ENCODE assay signal across 8 cellular contexts in the genomic region with DNA sequence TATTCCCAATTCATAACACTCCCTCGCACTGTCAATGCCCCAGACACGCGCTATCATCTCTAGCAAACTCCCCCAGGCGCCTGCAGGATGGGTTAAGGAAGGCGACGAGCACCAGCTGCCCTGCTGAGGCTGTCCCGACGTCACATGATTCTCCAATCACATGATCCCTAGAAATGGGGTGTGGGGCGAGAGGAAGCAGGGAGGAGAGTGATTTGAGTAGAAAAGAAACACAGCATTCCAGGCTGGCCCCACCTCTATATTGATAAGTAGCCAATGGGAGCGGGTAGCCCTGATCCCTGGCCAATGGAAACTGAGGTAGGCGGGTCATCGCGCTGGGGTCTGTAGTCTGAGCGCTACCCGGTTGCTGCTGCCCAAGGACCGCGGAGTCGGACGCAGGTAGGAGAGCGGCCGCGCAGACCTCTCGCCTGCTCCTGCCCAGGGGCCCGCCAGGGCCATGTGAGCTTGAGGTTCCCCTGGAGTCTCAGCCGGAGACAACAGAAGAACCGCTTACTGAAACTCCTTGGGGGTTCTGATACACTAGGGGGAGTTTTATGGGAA. TPM values are rescaled to one million over a fixed set of nuclear protein-coding genes. Genes with fewer than 3 reads are reported as not detected.
DNase-seq lines count a peak whose midpoint lies in the region; ATAC-seq and TF ChIP-seq lines count a peak whose summit lies in the region.

A gene (plus strand): TSS at position 364 of the 558 bp plus-strand sequence. CDS start 3,863 bp downstream, outside the sequence.

- peak; percentile 41 for ATAC-seq in GM21367 (IDR thresholded peaks at IDR 0.05; ENCODE audit: unreplicated experiment)
- ATAC-seq in IMR-90 (ENCODE audit: low read depth), result peak; percentile 99
- peak; percentile 97 for ATAC-seq in PC-3
- ATAC-seq in mucosa of descending colon, result peak; percentile 97

- WGBS in IMR-90 (ENCODE audit: extremely low coverage in 2 of 2, insufficient read length in 1 of 2), 2 experiments, result 0% methylated on average over 6 of the region's 26 CpGs; no CpG with 5 or more reads in 1 of the 2 experiments

- H4K8ac ChIP-seq in IMR-90 (ENCODE audit: low read depth in 2 of 2, low read length in 2 of 2), result peak within 1 kb of the TSS; percentile 7 to 91

- intact Hi-C loops in IMR-90 (cut with micrococcal nuclease), result loop anchor here (5.0 kb wide), 1 partner anchor 143 kb away; no protein-coding TSS in a partner anchor
- intact Hi-C loops in PC-3 (cut with micrococcal nuclease), result loop anchor here (1.0 to 2.0 kb wide), 3 partner anchors 14 to 36 kb away; a partner anchor contains a TSS
- intact Hi-C loops in mucosa of descending colon (cut with DNase I, micrococcal nuclease), result no loop called here

- in situ Hi-C loops in IMR-90 (cut with MboI; ENCODE audit: low sequenced_read_pairs), result no loop called here

- H3K36me3 ChIP-seq in IMR-90 (ENCODE audit: control insufficient read depth, insufficient read depth, low read length) (peaks cover 8% of the 10 kb centered on the region), PC-3 (ENCODE audit: low read depth, low read length) (peaks cover 5% of the 10 kb centered on the region; the same call in 1 of the 2 replicates), mucosa of descending colon (ENCODE audit: low read depth) (no peaks in the 10 kb centered on the region)

- H2AK9ac ChIP-seq in IMR-90 (replicated peaks; ENCODE audit: low read depth, low read length, poor library complexity), result peak within 1 kb of the TSS; percentile 93

- peaks cover 10% of the 10 kb centered on the region; the same call in 1 of the 2 replicates for H3K9me1 ChIP-seq in IMR-90 (ENCODE audit: insufficient read depth, low read length)

- no peak within 1 kb of the TSS for H2BK20ac ChIP-seq in IMR-90 (ENCODE audit: low read depth, low read length)

- no peaks in the 10 kb centered on the region for H3F3A ChIP-seq in PC-3 (ENCODE audit: low read length, unreplicated experiment)

- H3K4me3 ChIP-seq in IMR-90 (ENCODE audit: insufficient read depth, low read depth, low read length) (peak within 1 kb of the TSS; percentile 56), PC-3 (ENCODE audit: low read length) (peak within 1 kb of the TSS; percentile 88), mucosa of descending colon (peak within 1 kb of the TSS; percentile 62)

- peak within 1 kb of the TSS; percentile 11; the same call in 1 of the 2 replicates for H2AK5ac ChIP-seq in IMR-90 (ENCODE audit: low read depth, low read length)

- H3K27me3 ChIP-seq in IMR-90 (ENCODE audit: control insufficient read depth, insufficient read depth, low read length), result no peaks in the 10 kb centered on the region
- no peaks in the 10 kb centered on the region for H3K27me3 ChIP-seq in PC-3 (ENCODE audit: low read length)

- peak within 1 kb of the TSS; percentile 74 for H3K4me2 ChIP-seq in IMR-90 (ENCODE audit: low read depth, low read length)
- H3K4me2 ChIP-seq in PC-3 (ENCODE audit: low read length), result peak within 1 kb of the TSS; percentile 96

- TF ChIP-seq CTCF in IMR-90 (conservative IDR thresholded peaks at IDR 0.05; ENCODE audit: low read depth, low read length), result no peak
- TF ChIP-seq CTCF in PC-3 (conservative IDR thresholded peaks at IDR 0.05; ENCODE audit: low read depth, low read length), result no peak
- TF ChIP-seq CTCF in mucosa of descending colon (IDR thresholded peaks at IDR 0.05), result no peak

- TF ChIP-seq RAD21 in IMR-90 (IDR thresholded peaks at IDR 0.05; ENCODE audit: low read length), result no peak

- no peak within 1 kb of the TSS for H4K91ac ChIP-seq in IMR-90 (ENCODE audit: insufficient read depth, low read depth, low read length)

- dilution Hi-C loops in IMR-90 (cut with HindIII; ENCODE audit: low sequenced_read_pairs, unreplicated experiment), result no loop called here

- H3K4me1 ChIP-seq in IMR-90 (ENCODE audit: control insufficient read depth, insufficient read depth, low read length) (peaks cover 4% of the 10 kb centered on the region; the same call in 1 of the 2 replicates), PC-3 (ENCODE audit: insufficient read depth, low read length) (peaks cover 4% of the 10 kb centered on the region; the same call in 1 of the 2 replicates), mucosa of descending colon (ENCODE audit: low read depth) (peaks cover 22% of the 10 kb centered on the region)

- 0 out of 2 replicates have a peak within 1 kb of the TSS, but pooled peaks have one; percentile 17 for H3K56ac ChIP-seq in IMR-90 (ENCODE audit: extremely low read depth, insufficient read depth, low read length)

- no peak within 1 kb of the TSS for H2BK120ac ChIP-seq in IMR-90 (ENCODE audit: low read depth, low read length)

- H3K23ac ChIP-seq in IMR-90 (ENCODE audit: low read depth, low read length), result peak within 1 kb of the TSS; percentile 61

- H2BK5ac ChIP-seq in IMR-90 (ENCODE audit: low read depth, low read length, poor library complexity, severe bottlenecking), result no peak within 1 kb of the TSS

- H2AFZ ChIP-seq in IMR-90 (replicated peaks; ENCODE audit: low read length, poor library complexity) (peak within 1 kb of the TSS; percentile 77), PC-3 (ENCODE audit: low read length) (peak within 1 kb of the TSS; percentile 69)

- DNase-seq in COLO668 (lab: John Stamatoyannopoulos, UW; ENCODE audit: unreplicated experiment), result peak; percentile 84
- peak; percentile 99 for DNase-seq in IMR-90
- peak; percentile 99 for DNase-seq in PC-3
- DNase-seq in activated T-cell treated with anti-CD3 and anti-CD28 coated beads for 48 hours (ENCODE audit: low read depth), result peak; percentile 79
- peak; percentile 94 for DNase-seq in epithelial cell of prostate (ENCODE audit: low read depth, low spot score)
- peak; percentile 92 to 98 (median 93) for DNase-seq in mucosa of descending colon
- peak; percentile 71 for DNase-seq in stimulated activated CD8-positive, alpha-beta memory T cell treated with anti-CD3 and anti-CD28 coated beads, Interleukin-4, amount 100 ng/mL, for 24 hours (ENCODE audit: low read depth)

- peak within 1 kb of the TSS; percentile 44 for H3K14ac ChIP-seq in IMR-90 (replicated peaks; ENCODE audit: low read depth, low read length)

- no peaks in the 10 kb centered on the region for H3K9me2 ChIP-seq in PC-3 (replicated peaks; ENCODE audit: low read length)

- H3K9me3 ChIP-seq in IMR-90 (ENCODE audit: control insufficient read depth, insufficient read depth, low read length) (no peaks in the 10 kb centered on the region), PC-3 (ENCODE audit: low read length) (no peaks in the 10 kb centered on the region), mucosa of descending colon (no peaks in the 10 kb centered on the region)

- peaks cover 8% of the 10 kb centered on the region; the same call in 1 of the 2 replicates for H4K20me1 ChIP-seq in IMR-90 (ENCODE audit: insufficient read depth, low read length)
- H4K20me1 ChIP-seq in PC-3 (ENCODE audit: low read length), result no peaks in the 10 kb centered on the region

- H3K4ac ChIP-seq in IMR-90 (ENCODE audit: low read depth, low read length), result peak within 1 kb of the TSS; percentile 24; the same call in 1 of the 2 replicates

- H3K18ac ChIP-seq in IMR-90 (ENCODE audit: low read depth, low read length), result no peak within 1 kb of the TSS

- H2BK15ac ChIP-seq in IMR-90 (ENCODE audit: low read depth, low read length), result no peak within 1 kb of the TSS

- H3K27ac ChIP-seq in IMR-90 (ENCODE audit: insufficient read depth, low read length) (peak within 1 kb of the TSS; percentile 7; the same call in 1 of the 2 replicates), PC-3 (ENCODE audit: low read length) (peak within 1 kb of the TSS; percentile 20), epithelial cell of prostate (peak within 1 kb of the TSS; percentile 92)

- H3K9ac ChIP-seq in IMR-90 (ENCODE audit: low read depth, low read length), result peak within 1 kb of the TSS; percentile 72
- peak within 1 kb of the TSS; percentile 76 for H3K9ac ChIP-seq in PC-3 (ENCODE audit: low read length)

- peaks cover 5 to 25% of the 10 kb centered on the region in 2 experiments for H3K79me1 ChIP-seq in IMR-90 (ENCODE audit: low read depth in 1 of 2, low read length in 2 of 2)

- H3K79me2 ChIP-seq in PC-3 (ENCODE audit: low read length), result peaks cover 15% of the 10 kb centered on the region

- TF ChIP-seq POLR2A in IMR-90 (IDR thresholded peaks at IDR 0.05; ENCODE audit: low read depth, low read length), result peak; percentile 87

- H4K5ac ChIP-seq in IMR-90 (ENCODE audit: low read depth, low read length), result peak within 1 kb of the TSS; percentile 62

- POLR2A ChIA-PET in IMR-90 (lab: Charles Lee; ENCODE audit: unreplicated experiment) (no interaction called here), PC-3 (lab: Charles Lee; ENCODE audit: unreplicated experiment) (interaction anchor here (0.6 to 0.7 kb wide), 3 partner anchors 34 to 145 kb away, joined by 3 to 7 read pairs (median 3); no protein-coding TSS in a partner anchor)

- CTCF ChIA-PET in IMR-90 (lab: Yijun Ruan, JAX) (interaction anchor here (0.7 to 1.5 kb wide), 7 partner anchors 12 to 148 kb away, joined by 3 to 5 read pairs (median 3); no protein-coding TSS in a partner anchor), PC-3 (lab: Charles Lee) (interaction anchor here (0.5 to 1.4 kb wide), 8 partner anchors 13 to 272 kb away, joined by 3 to 7 read pairs (median 4); a partner anchor contains a TSS)

- no TSS peak for BruUV-seq in IMR-90 (replicated peaks; lab: Mats Ljungman, UMichigan)
- BruUV-seq in PC-3 (replicated peaks; lab: Mats Ljungman, UMichigan), result no TSS peak

TF ChIP-seq in IMR-90, 13 proteins besides CTCF, POLR2A, EP300 and RAD21 (continues in another document):
- TF ChIP-seq NFE2L2 (IDR thresholded peaks at IDR 0.05; ENCODE audit: low read depth, low read length) (no peak), CEBPB (IDR thresholded peaks at IDR 0.05; ENCODE audit: low read depth, low read length) (no peak), MAFK (IDR thresholded peaks at IDR 0.05; ENCODE audit: low read depth, low read length) (no peak), SMC3 (IDR thresholded peaks at IDR 0.05; ENCODE audit: low read depth, low read length) (no peak), MXI1 (IDR thresholded peaks at IDR 0.05; ENCODE audit: borderline replicate concordance, low read depth, low read length) (peak; percentile 33; the same call in 1 of the 2 replicates), RCOR1 (IDR thresholded peaks at IDR 0.05; ENCODE audit: insufficient replicate concordance, low read length) (peak; percentile 37), FOS (IDR thresholded peaks at IDR 0.05; ENCODE audit: low read depth, low read length) (peak; percentile 42; the same call in 1 of the 2 replicates)

RNA-seq across cellular contexts. Expression of the gene that starts here (rescaled TPM):
- total RNA-seq in IMR-90 (2012; rRNA removed), result 38.9 and 39.2 TPM in 2 replicates
- 494 and 588 TPM in 2 replicates for polyA plus RNA-seq in IMR-90 (2012; rRNA removed)
- 401 and 565 TPM in 2 replicates for polyA plus RNA-seq in IMR-90 (2012; cell fraction: cytosol; rRNA removed)
- 146 and 360 TPM in 2 replicates for polyA plus RNA-seq in IMR-90 (2012; cell fraction: nucleus; rRNA removed; ENCODE audit: low replicate concordance)
- 400 and 465 TPM in 2 replicates for total RNA-seq in PC-3 (2014; rRNA removed)
- 100 to 1,000 TPM; 282 to 500 (median 411) TPM for total RNA-seq in mucosa of descending colon

Comparison
In these comparisons a context has a peak if more than half of its experiments do, and no peak if none do; other contexts are left out.
1. Peak in every context shown above with its lines: DNase-seq, ATAC-seq, H3K4me3 ChIP-seq and H3K27ac ChIP-seq.
2. ATAC-seq: peak in every context shown above with its lines; median percentile 99 in IMR-90; 97 in PC-3; 97 in mucosa of descending colon; 41 in GM21367.
3. H3K27ac ChIP-seq: peak in every context shown above with its lines; median percentile 92 in epithelial cell of prostate; 20 in PC-3; 7 in IMR-90.
4. intact Hi-C loops: an anchor here in IMR-90 (5.0 kb wide) and PC-3 (1.0 to 2.0 kb wide); none called in mucosa of descending colon.